In the genomic region with DNA sequence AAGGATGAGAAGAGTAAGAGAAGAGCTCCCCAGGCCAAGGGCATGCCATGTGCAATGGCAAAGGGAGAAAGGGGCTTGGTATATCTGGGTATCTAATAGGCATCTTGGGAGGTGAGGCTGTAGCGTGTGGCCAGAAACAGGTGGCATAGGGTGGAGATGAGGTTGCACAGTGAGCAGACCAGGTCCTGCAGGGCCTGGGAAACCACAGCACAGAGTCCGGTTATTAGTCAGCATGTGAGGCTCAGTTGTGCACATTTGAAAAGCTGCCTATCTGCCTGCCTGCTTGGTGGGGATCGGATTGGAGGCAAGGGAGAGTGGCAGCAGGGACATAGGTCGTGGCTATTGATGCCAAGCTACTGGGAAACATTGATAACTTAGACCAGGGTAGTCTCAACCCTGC, we compare ENCODE assay signal across 14 cellular contexts.
DNase-seq lines count a peak whose midpoint lies in the region; ATAC-seq and TF ChIP-seq lines count a peak whose summit lies in the region.
"Had no signal": no experiment of that assay in that cellular context is flagged by ENCODE, and none has a peak within 500 bp of the region (broad histone marks: within the 10 kb centered on the region; RNA-seq: fewer than 3 reads in every experiment).

No MANE protein-coding gene starts in this region.

- no peak for TF ChIP-seq CTCF in type B pancreatic cell (conservative IDR thresholded peaks at IDR 0.05)

- peak; percentile 88 for ATAC-seq in GM19025 (IDR thresholded peaks at IDR 0.05; ENCODE audit: low read depth, unreplicated experiment)
- ATAC-seq in GM21723 (IDR thresholded peaks at IDR 0.05; ENCODE audit: unreplicated experiment) = peak; percentile 92
- ATAC-seq in HG03135 (IDR thresholded peaks at IDR 0.05; ENCODE audit: unreplicated experiment) = peak; percentile 93
- ATAC-seq in stimulated activated memory B cell treated with anti-CD40 and anti-IgM and Interleukin-4, amounts not matched to agents 10 μg/mL and 1 μg/mL and 100 μg/mL, for 72 hours = peak; percentile 68
- ATAC-seq in activated T-cell treated with anti-CD3 and anti-CD28 coated beads, Interleukin-2, amount 50 U/mL, for 72 hours (replicated peaks in 1 of 2) = no peak
- ATAC-seq: SK-N-SH treated with all-trans-retinoic acid at 6 μM for 48 hours, upper lobe of right lung had no signal

- H3K4me1 Mint-ChIP-seq in stimulated activated memory B cell treated with anti-CD40 and anti-IgM and Interleukin-4, amounts not matched to agents 10 μg/mL and 1 μg/mL and 100 μg/mL, for 72 hours = no peaks in the 10 kb centered on the region
- no peaks in the 10 kb centered on the region for H3K4me1 Mint-ChIP-seq in activated T-cell treated with anti-CD3 and anti-CD28 coated beads, Interleukin-2, amount 50 U/mL, for 72 hours (ENCODE audit: low read depth)
- peaks cover 18% of the 10 kb centered on the region for H3K4me1 Mint-ChIP-seq in type B pancreatic cell (ENCODE audit: unreplicated experiment)

- H3K4me3 Mint-ChIP-seq in stimulated activated memory B cell treated with anti-CD40 and anti-IgM and Interleukin-4, amounts not matched to agents 10 μg/mL and 1 μg/mL and 100 μg/mL, for 72 hours = no peak overlapping the region
- no peak overlapping the region for H3K4me3 Mint-ChIP-seq in activated T-cell treated with anti-CD3 and anti-CD28 coated beads, Interleukin-2, amount 50 U/mL, for 72 hours
- no peak overlapping the region for H3K4me3 Mint-ChIP-seq in type B pancreatic cell

- H3K36me3 Mint-ChIP-seq in stimulated activated memory B cell treated with anti-CD40 and anti-IgM and Interleukin-4, amounts not matched to agents 10 μg/mL and 1 μg/mL and 100 μg/mL, for 72 hours = no peaks in the 10 kb centered on the region
- no peaks in the 10 kb centered on the region for H3K36me3 Mint-ChIP-seq in activated T-cell treated with anti-CD3 and anti-CD28 coated beads, Interleukin-2, amount 50 U/mL, for 72 hours (ENCODE audit: insufficient read depth in 2 of 2)
- no peaks in the 10 kb centered on the region for H3K36me3 Mint-ChIP-seq in type B pancreatic cell

- H3K27ac Mint-ChIP-seq in stimulated activated memory B cell treated with anti-CD40 and anti-IgM and Interleukin-4, amounts not matched to agents 10 μg/mL and 1 μg/mL and 100 μg/mL, for 72 hours = no peak overlapping the region
- H3K27ac Mint-ChIP-seq in activated T-cell treated with anti-CD3 and anti-CD28 coated beads, Interleukin-2, amount 50 U/mL, for 72 hours = no peak overlapping the region
- H3K27ac Mint-ChIP-seq in type B pancreatic cell = no peak overlapping the region

- H3K27me3 Mint-ChIP-seq in stimulated activated memory B cell treated with anti-CD40 and anti-IgM and Interleukin-4, amounts not matched to agents 10 μg/mL and 1 μg/mL and 100 μg/mL, for 72 hours = no peaks in the 10 kb centered on the region
- peaks cover 27% of the 10 kb centered on the region for H3K27me3 Mint-ChIP-seq in activated T-cell treated with anti-CD3 and anti-CD28 coated beads, Interleukin-2, amount 50 U/mL, for 72 hours (ENCODE audit: low read depth)
- H3K27me3 Mint-ChIP-seq in type B pancreatic cell = peaks cover 10% of the 10 kb centered on the region

- DNase-seq in activated T-cell treated with anti-CD3 and anti-CD28 coated beads, Interleukin-2, amount 50 U/mL, for 72 hours = no peak
- DNase-seq in AG20443 (ENCODE audit: low spot score) (no peak), type B pancreatic cell (ENCODE audit: extremely low spot score, unreplicated experiment) (no peak)
- DNase-seq: activated CD4-positive, alpha-beta T cell treated with anti-CD3 and anti-CD28 coated beads, Interleukin-2, amount 50 U/mL, for 1 hour; Caco-2; effector CD4-positive, alpha-beta T cell; hippocampal formation; NCI-H446; upper lobe of right lung had no signal

- no peaks in the 10 kb centered on the region for H3K9me3 Mint-ChIP-seq in stimulated activated memory B cell treated with anti-CD40 and anti-IgM and Interleukin-4, amounts not matched to agents 10 μg/mL and 1 μg/mL and 100 μg/mL, for 72 hours
- no peaks in the 10 kb centered on the region for H3K9me3 Mint-ChIP-seq in activated T-cell treated with anti-CD3 and anti-CD28 coated beads, Interleukin-2, amount 50 U/mL, for 72 hours
- H3K9me3 Mint-ChIP-seq in type B pancreatic cell = no peaks in the 10 kb centered on the region

Comparison
In these comparisons a context has a peak if more than half of its experiments do, and no peak if none do; other contexts are left out.
1. ATAC-seq: peak in GM19025 (single experiment), GM21723 (single experiment), HG03135 (single experiment) and stimulated activated memory B cell treated with anti-CD40 and anti-IgM and Interleukin-4, amounts not matched to agents 10 μg/mL and 1 μg/mL and 100 μg/mL, for 72 hours (single experiment); none in activated T-cell treated with anti-CD3 and anti-CD28 coated beads, Interleukin-2, amount 50 U/mL, for 72 hours (0 of 2).